ENCODE assay signal across 11 cellular contexts in the genomic region with DNA sequence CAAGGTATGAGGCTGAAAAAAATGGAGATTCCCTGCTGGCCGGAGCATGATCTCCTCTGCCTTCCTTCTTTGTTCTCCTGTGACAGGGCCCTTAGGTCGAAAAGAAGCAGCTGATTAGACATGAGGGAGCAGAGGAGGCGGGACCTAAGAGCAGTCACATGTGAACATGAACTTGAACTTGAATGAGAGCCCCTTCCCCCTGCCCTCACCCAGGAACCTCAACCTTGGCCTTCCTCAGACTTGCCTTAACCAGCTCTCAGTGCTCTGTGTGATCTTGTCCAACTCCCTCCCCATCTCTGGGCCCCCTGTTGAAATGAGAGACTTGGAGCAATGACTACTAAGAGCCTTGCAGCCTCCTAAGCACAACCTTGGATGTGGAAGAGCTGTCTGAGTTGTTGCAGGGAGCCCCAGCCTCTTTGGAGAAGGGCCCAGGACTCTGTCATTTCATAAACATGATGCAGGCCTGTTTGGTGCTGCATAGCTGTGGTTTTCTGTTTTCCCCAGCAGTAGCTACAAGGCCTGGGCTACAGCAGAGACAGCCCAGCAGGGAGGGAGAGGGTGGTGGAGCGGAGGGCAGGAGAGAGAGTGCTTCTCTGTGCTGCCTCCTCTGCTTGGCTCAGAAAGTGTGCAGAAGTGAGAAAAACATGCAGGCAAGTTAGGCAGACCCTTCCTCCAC.
DNase-seq lines count a peak whose midpoint lies in the region; ATAC-seq and TF ChIP-seq lines count a peak whose summit lies in the region.
"Had no signal": no experiment of that assay in that cellular context is flagged by ENCODE, and none has a peak within 500 bp of the region (broad histone marks: within the 10 kb centered on the region; RNA-seq: fewer than 3 reads in every experiment).

No MANE protein-coding gene starts in this region.

- peaks cover 0 to 31% (median 25%) of the 10 kb centered on the region in 7 donors for H3K4me1 Mint-ChIP-seq in naive thymus-derived CD4-positive, alpha-beta T cell
- peaks cover 27% of the 10 kb centered on the region for H3K4me1 Mint-ChIP-seq in nephron progenitor cell

- H3K4me3 Mint-ChIP-seq in naive thymus-derived CD4-positive, alpha-beta T cell = peak overlapping the region in 4 of 10 donors; percentile 12 to 31 (median 18)
- H3K4me3 Mint-ChIP-seq in nephron progenitor cell = no peak overlapping the region

- H3K27ac ChIP-seq in PC-3 (ENCODE audit: low read length) (no peak overlapping the region), fibroblast of lung (ENCODE audit: insufficient read depth, low read length) (peak overlapping the region; percentile 2)
- peak overlapping the region; percentile 29 for H3K27ac ChIP-seq in naive thymus-derived CD4-positive, alpha-beta T cell (ENCODE audit: low read depth, low read length)
- H3K27ac ChIP-seq: BLaER1 treated with 17β-estradiol and CSF1 and Interleukin-3, amounts not matched to agents 10 nM and 100 nM had no signal

- H2AFZ ChIP-seq in PC-3 (ENCODE audit: low read length) (no peak overlapping the region), fibroblast of lung (ENCODE audit: low read length) (no peak overlapping the region)

- no peak overlapping the region for H3K4me2 ChIP-seq in PC-3 (ENCODE audit: low read length)
- H3K4me2 ChIP-seq in fibroblast of lung (ENCODE audit: extremely low read depth, insufficient read depth, low read length) = no peak overlapping the region
- H3K4me2 ChIP-seq: BLaER1 treated with 17β-estradiol and CSF1 and Interleukin-3, amounts not matched to agents 10 nM and 100 nM had no signal

- no peaks in the 10 kb centered on the region for H3K36me3 ChIP-seq in PC-3 (ENCODE audit: low read depth, low read length)
- no peaks in the 10 kb centered on the region for H3K36me3 ChIP-seq in fibroblast of lung (ENCODE audit: control insufficient read depth, insufficient read depth, low read length)
- H3K36me3 ChIP-seq in naive thymus-derived CD4-positive, alpha-beta T cell (ENCODE audit: control insufficient read depth in 2 of 3, insufficient read depth in 3 of 3, low read length in 3 of 3) = no peaks in the 10 kb centered on the region

- ATAC-seq in PC-3 = peak; percentile 53
- ATAC-seq in naive thymus-derived CD4-positive, alpha-beta T cell = peak; percentile 41
- no peak for ATAC-seq in GM18520 (IDR thresholded peaks at IDR 0.05; ENCODE audit: unreplicated experiment)
- no peak for ATAC-seq in HG03045 (IDR thresholded peaks at IDR 0.05; ENCODE audit: unreplicated experiment)

- CTCF ChIA-PET in PC-3 (lab: Charles Lee) = interaction anchor here (0.6 to 1.1 kb wide), 3 partner anchors 29 to 287 kb away, joined by 3 read pairs; no protein-coding TSS in a partner anchor
- CTCF ChIA-PET in naive thymus-derived CD4-positive, alpha-beta T cell (lab: Charles Lee) = interaction anchor here (1.2 kb wide), 1 partner anchor 250 kb away, joined by 3 read pairs; no protein-coding TSS in a partner anchor

- H3K79me2 ChIP-seq in PC-3 (ENCODE audit: low read length) (no peaks in the 10 kb centered on the region), fibroblast of lung (ENCODE audit: control insufficient read depth, insufficient read depth, low read length) (no peaks in the 10 kb centered on the region)

- intact Hi-C loops in PC-3 (cut with micrococcal nuclease) = no loop called here
- intact Hi-C loops in naive thymus-derived CD4-positive, alpha-beta T cell (cut with micrococcal nuclease) = loop anchor here in 1 of 2 donors (5.0 kb wide), 1 partner anchor 253 kb away; no protein-coding TSS in a partner anchor

- H3K27me3 Mint-ChIP-seq in naive thymus-derived CD4-positive, alpha-beta T cell = peaks cover 0 to 4% (median 0%) of the 10 kb centered on the region in 5 donors
- H3K27me3 Mint-ChIP-seq in nephron progenitor cell (ENCODE audit: low read depth, poor library complexity) = peaks cover 27% of the 10 kb centered on the region

- H3K9me3 ChIP-seq in PC-3 (ENCODE audit: low read length) (no peaks in the 10 kb centered on the region), fibroblast of lung (ENCODE audit: control insufficient read depth, insufficient read depth, low read depth, low read length) (no peaks in the 10 kb centered on the region)
- H3K9me3 ChIP-seq in naive thymus-derived CD4-positive, alpha-beta T cell (ENCODE audit: control insufficient read depth in 2 of 3, low read length in 3 of 3) = peaks cover 0 to 3% (median 0%) of the 10 kb centered on the region in 3 experiments

- peaks cover 0 to 13% (median 3%) of the 10 kb centered on the region in 11 donors for H3K9me3 Mint-ChIP-seq in naive thymus-derived CD4-positive, alpha-beta T cell
- peaks cover 16% of the 10 kb centered on the region for H3K9me3 Mint-ChIP-seq in nephron progenitor cell

- H4K20me1 ChIP-seq in PC-3 (ENCODE audit: low read length) (no peaks in the 10 kb centered on the region), fibroblast of lung (ENCODE audit: control insufficient read depth, extremely low read depth, insufficient read depth, low read length) (no peaks in the 10 kb centered on the region)

- no peaks in the 10 kb centered on the region for H3K27me3 ChIP-seq in PC-3 (ENCODE audit: low read length)
- H3K27me3 ChIP-seq in fibroblast of lung (ENCODE audit: control insufficient read depth, insufficient read depth, low read length) = no peaks in the 10 kb centered on the region
- no peaks in the 10 kb centered on the region for H3K27me3 ChIP-seq in naive thymus-derived CD4-positive, alpha-beta T cell (ENCODE audit: control insufficient read depth in 2 of 2, insufficient read depth in 2 of 2, low read length in 2 of 2)

- DNase-seq in A172 (ENCODE audit: low spot score) (peak; percentile 86), PC-3 (peak; percentile 77), fibroblast of lung (ENCODE audit: low read depth in 2 of 2) (peak; percentile 98 to 99), nephron progenitor cell (no peak)
- peak in 5 of 9 donors; percentile 16 to 44 (median 36) for DNase-seq in naive thymus-derived CD4-positive, alpha-beta T cell
- no peak for DNase-seq in activated T-cell treated with anti-CD3 and anti-CD28 coated beads, Interleukin-2, amount 50 U/mL, for 1 hour
- DNase-seq: activated effector memory CD4-positive, alpha-beta T cell treated with anti-CD3 and anti-CD28 coated beads, Interleukin-2, amount 50 U/mL, for 16 hours; NCI-H1417 had no signal

- no TSS peak for BruUV-seq in PC-3 (replicated peaks; lab: Mats Ljungman, UMichigan)

- H3K27ac Mint-ChIP-seq in naive thymus-derived CD4-positive, alpha-beta T cell = peak overlapping the region in 8 of 9 donors; percentile 44 to 95 (median 88)
- H3K27ac Mint-ChIP-seq in nephron progenitor cell = no peak overlapping the region

- no peak overlapping the region for H3K4me3 ChIP-seq in PC-3 (ENCODE audit: low read length)
- H3K4me3 ChIP-seq in fibroblast of lung (replicated peaks in 1 of 4; ENCODE audit: control extremely low read depth in 1 of 4, insufficient read depth in 1 of 4, low read depth in 3 of 4, low read length in 4 of 4) = no peak overlapping the region
- H3K4me3 ChIP-seq in naive thymus-derived CD4-positive, alpha-beta T cell (ENCODE audit: low read length) = no peak overlapping the region
- H3K4me3 ChIP-seq: BLaER1 treated with 17β-estradiol and CSF1 and Interleukin-3, amounts not matched to agents 10 nM and 100 nM had no signal

- TF ChIP-seq CTCF in PC-3 (conservative IDR thresholded peaks at IDR 0.05; ENCODE audit: low read depth, low read length) (no peak), fibroblast of lung (conservative IDR thresholded peaks at IDR 0.05 in 1 of 2, IDR thresholded peaks at IDR 0.05 in 1 of 2; ENCODE audit: low read depth in 1 of 2, low read length in 2 of 2) (peak in 1 of 2 donors; percentile 30), nephron progenitor cell (IDR thresholded peaks at IDR 0.05) (no peak)

- H3K9me2 ChIP-seq in PC-3 (replicated peaks; ENCODE audit: low read length) = no peaks in the 10 kb centered on the region

- H3K9ac ChIP-seq in PC-3 (ENCODE audit: low read length) (no peak overlapping the region), fibroblast of lung (ENCODE audit: insufficient read depth, low read length) (no peak overlapping the region)
- H3K9ac ChIP-seq: BLaER1 treated with 17β-estradiol and CSF1 and Interleukin-3, amounts not matched to agents 10 nM and 100 nM had no signal

- H3F3A ChIP-seq in PC-3 (ENCODE audit: low read length, unreplicated experiment) = no peaks in the 10 kb centered on the region

- POLR2A ChIA-PET in PC-3 (lab: Charles Lee; ENCODE audit: unreplicated experiment) = no interaction called here
- POLR2A ChIA-PET in naive thymus-derived CD4-positive, alpha-beta T cell (lab: Charles Lee) = interaction anchor here (0.8 kb wide), 1 partner anchor 548 kb away, joined by 3 read pairs; no protein-coding TSS in a partner anchor

- H3K36me3 Mint-ChIP-seq in naive thymus-derived CD4-positive, alpha-beta T cell = peaks cover 0 to 6% (median 0%) of the 10 kb centered on the region in 5 donors
- H3K36me3 Mint-ChIP-seq in nephron progenitor cell (ENCODE audit: low read depth) = no peaks in the 10 kb centered on the region

- H3K4me1 ChIP-seq in PC-3 (ENCODE audit: insufficient read depth, low read length) (no peaks in the 10 kb centered on the region), fibroblast of lung (ENCODE audit: control insufficient read depth, extremely low read depth, insufficient read depth, low read length) (peaks cover 21% of the 10 kb centered on the region)
- H3K4me1 ChIP-seq in naive thymus-derived CD4-positive, alpha-beta T cell (ENCODE audit: control insufficient read depth in 2 of 2, insufficient read depth in 2 of 2, low read length in 2 of 2) = peaks cover 0 to 10% of the 10 kb centered on the region in 2 donors

Comparison
In these comparisons a context has a peak if more than half of its experiments do, and no peak if none do; other contexts are left out.
1. DNase-seq: peak in A172 (single experiment), PC-3 (single experiment), fibroblast of lung (2 of 2) and naive thymus-derived CD4-positive, alpha-beta T cell (5 of 9); none in activated T-cell treated with anti-CD3 and anti-CD28 coated beads, Interleukin-2, amount 50 U/mL, for 1 hour (single experiment) and nephron progenitor cell (single experiment).
2. ATAC-seq: peak in PC-3 (single experiment) and naive thymus-derived CD4-positive, alpha-beta T cell (single experiment); none in GM18520 (single experiment) and HG03045 (single experiment).